ENCODE assay signal across 15 cellular contexts in the genomic region with DNA sequence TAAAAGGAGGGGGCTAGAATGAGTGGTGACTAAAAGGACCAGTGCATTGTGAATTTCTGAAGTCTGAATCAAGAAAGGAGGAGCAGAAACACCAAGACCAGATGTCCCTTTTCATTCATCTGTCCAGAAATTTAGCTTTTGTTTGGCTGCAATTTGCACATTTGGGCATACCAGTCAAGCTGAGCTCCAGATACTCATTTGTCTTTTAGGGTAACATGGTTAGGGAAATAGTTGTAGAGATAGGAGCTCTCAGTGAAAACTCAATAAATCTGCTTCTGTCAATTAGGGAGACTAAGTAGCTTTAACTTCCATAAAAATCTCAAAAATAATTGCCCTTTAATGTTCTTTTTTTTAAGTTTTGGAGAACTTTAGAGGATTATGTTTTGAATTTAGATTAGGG. TPM values are rescaled to one million over a fixed set of nuclear protein-coding genes. Genes with fewer than 3 reads are reported as not detected.
DNase-seq lines count a peak whose midpoint lies in the region; ATAC-seq and TF ChIP-seq lines count a peak whose summit lies in the region.
"Had no signal": no experiment of that assay in that cellular context is flagged by ENCODE, and none has a peak within 500 bp of the region (broad histone marks: within the 10 kb centered on the region; RNA-seq: fewer than 3 reads in every experiment).

No MANE protein-coding gene starts in this region.

- no peak overlapping the region for H3K4me3 ChIP-seq in adipocyte (ENCODE audit: low read length)

- H3K4me3 Mint-ChIP-seq in activated CD8-positive, alpha-beta T cell treated with anti-CD3 and anti-CD28 coated beads for 36 hours = no peak overlapping the region
- H3K4me3 Mint-ChIP-seq: CD14-positive monocyte; CD8-positive, alpha-beta T cell had no signal

- POLR2A ChIA-PET in activated CD8-positive, alpha-beta T cell treated with anti-CD3 and anti-CD28 coated beads for 36 hours (lab: Charles Lee) = no interaction called here

- H3K36me3 ChIP-seq in adipocyte (ENCODE audit: control insufficient read depth, insufficient read depth, low read length, severe bottlenecking) = no peaks in the 10 kb centered on the region

- CTCF ChIA-PET in activated CD8-positive, alpha-beta T cell treated with anti-CD3 and anti-CD28 coated beads for 36 hours (lab: Charles Lee) = interaction anchor here (0.8 to 1.4 kb wide), 2 partner anchors 197 to 229 kb away, joined by 3 read pairs; no protein-coding TSS in a partner anchor

- H3K27me3 ChIP-seq in adipocyte (replicated peaks; ENCODE audit: control insufficient read depth, insufficient read depth, low read length) = no peaks in the 10 kb centered on the region

- ATAC-seq in activated CD8-positive, alpha-beta T cell treated with anti-CD3 and anti-CD28 coated beads for 36 hours = no peak
- ATAC-seq: CD8-positive, alpha-beta T cell; HCT116 had no signal

- no peaks in the 10 kb centered on the region for H3K36me3 Mint-ChIP-seq in activated CD8-positive, alpha-beta T cell treated with anti-CD3 and anti-CD28 coated beads for 36 hours (ENCODE audit: low read depth)
- H3K36me3 Mint-ChIP-seq: CD14-positive monocyte had no signal

- intact Hi-C loops in activated CD8-positive, alpha-beta T cell treated with anti-CD3 and anti-CD28 coated beads for 36 hours (cut with micrococcal nuclease) = no loop called here

- H3K9ac ChIP-seq in adipocyte (ENCODE audit: low read length) = no peak overlapping the region

- DNase-seq in DMS 273 (lab: John Stamatoyannopoulos, UW; ENCODE audit: unreplicated experiment) (peak; percentile 75), NCI-H446 treated with DMSO at 0.1 percent for 48 hours (lab: John Stamatoyannopoulos, UW) (peak; percentile 40), adipocyte (ENCODE audit: low read depth) (peak; percentile 36), myocyte (ENCODE audit: low read depth) (peak; percentile 55), medulla oblongata (ENCODE audit: extremely low spot score) (no peak), AG20443 (ENCODE audit: low spot score) (no peak), NCI-H2227 (lab: John Stamatoyannopoulos, UW; ENCODE audit: unreplicated experiment) (no peak)
- DNase-seq in activated CD8-positive, alpha-beta T cell treated with anti-CD3 and anti-CD28 coated beads for 36 hours = no peak
- DNase-seq: ACHN; CD8-positive, alpha-beta T cell; COR-L47; DMS53; GF-D8 had no signal

- H3K27me3 Mint-ChIP-seq in activated CD8-positive, alpha-beta T cell treated with anti-CD3 and anti-CD28 coated beads for 36 hours = no peaks in the 10 kb centered on the region

- H3K9me3 Mint-ChIP-seq in activated CD8-positive, alpha-beta T cell treated with anti-CD3 and anti-CD28 coated beads for 36 hours = no peaks in the 10 kb centered on the region
- H3K9me3 Mint-ChIP-seq: CD14-positive monocyte; CD8-positive, alpha-beta T cell had no signal

- H3K4me1 Mint-ChIP-seq in activated CD8-positive, alpha-beta T cell treated with anti-CD3 and anti-CD28 coated beads for 36 hours (ENCODE audit: low read depth) = peaks cover 35% of the 10 kb centered on the region

- TF ChIP-seq CTCF in activated CD8-positive, alpha-beta T cell treated with anti-CD3 and anti-CD28 coated beads for 36 hours (IDR thresholded peaks at IDR 0.05) = no peak

- H3K9me3 ChIP-seq in adipocyte (ENCODE audit: control insufficient read depth, low read length) = no peaks in the 10 kb centered on the region

- H3K4me1 ChIP-seq in adipocyte (ENCODE audit: control insufficient read depth, insufficient read depth, low read length) = peaks cover 25% of the 10 kb centered on the region

- no peak overlapping the region for H3K27ac Mint-ChIP-seq in activated CD8-positive, alpha-beta T cell treated with anti-CD3 and anti-CD28 coated beads for 36 hours
- H3K27ac Mint-ChIP-seq: CD14-positive monocyte; CD8-positive, alpha-beta T cell had no signal

RNA-seq across cellular contexts. Expression of gene RPA3, which starts 50.6 kb away (rescaled TPM):
- 16.9 and 17.7 TPM in 2 replicates for total RNA-seq in myocyte
- polyA plus RNA-seq in myocyte (2012) = 33.2 TPM
- 100 to 1,000 TPM; 188 to 203 TPM for total RNA-seq in activated CD8-positive, alpha-beta T cell treated with anti-CD3 and anti-CD28 coated beads for 36 hours

Comparison
In these comparisons a context has a peak if more than half of its experiments do, and no peak if none do; other contexts are left out.
1. DNase-seq: peak in DMS 273 (single experiment), NCI-H446 treated with DMSO at 0.1 percent for 48 hours (single experiment), adipocyte (single experiment) and myocyte (single experiment); none in activated CD8-positive, alpha-beta T cell treated with anti-CD3 and anti-CD28 coated beads for 36 hours (single experiment), medulla oblongata (single experiment), AG20443 (single experiment) and NCI-H2227 (single experiment).
2. RNA of gene RPA3, which starts 50.6 kb away (total RNA-seq): 188 to 203 TPM in activated CD8-positive, alpha-beta T cell treated with anti-CD3 and anti-CD28 coated beads for 36 hours; 16.9 to 17.7 TPM in myocyte; every median in the first group is over 10 times any median in the second.